Comparison of ENCODE assay signal across 10 cellular contexts in the genomic region with DNA sequence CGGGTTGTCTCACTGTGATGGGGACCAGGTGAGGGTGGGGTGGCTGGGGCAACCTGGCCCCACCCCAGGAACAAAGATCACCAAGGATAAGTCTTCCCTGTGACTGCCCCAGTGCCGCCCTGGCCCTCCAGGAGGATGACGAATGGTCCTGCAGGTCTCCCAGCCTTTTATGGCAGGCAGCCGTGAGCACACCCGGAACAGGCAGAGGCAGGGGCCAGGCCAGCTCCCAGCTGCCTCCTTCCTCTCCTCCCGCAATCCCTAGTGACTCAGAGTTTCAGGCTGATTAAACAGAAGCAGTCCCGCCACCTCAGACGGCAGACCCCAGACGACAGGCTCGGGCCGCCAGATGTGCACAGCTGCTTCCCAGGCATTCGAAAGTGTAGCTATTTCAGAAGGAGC. TPM values are rescaled to one million over a fixed set of nuclear protein-coding genes. Genes with fewer than 3 reads are reported as not detected.
DNase-seq lines count a peak whose midpoint lies in the region; ATAC-seq and TF ChIP-seq lines count a peak whose summit lies in the region.
"Had no signal": no experiment of that assay in that cellular context is flagged by ENCODE, and none has a peak within 500 bp of the region (broad histone marks: within the 10 kb centered on the region; RNA-seq: fewer than 3 reads in every experiment).

No MANE protein-coding gene starts in this region.

- no peak for TF ChIP-seq CTCF in HFF-Myc (IDR thresholded peaks at IDR 0.05; ENCODE audit: low read depth, low read length, missing control alignments)
- no peak for TF ChIP-seq CTCF in VCaP (conservative IDR thresholded peaks at IDR 0.05)
- TF ChIP-seq CTCF in left ventricle myocardium inferior (IDR thresholded peaks at IDR 0.05; ENCODE audit: borderline replicate concordance) = no peak

- H3K27ac ChIP-seq in VCaP (peak overlapping the region; percentile 89), left ventricle myocardium inferior (replicated peaks) (peak overlapping the region; percentile 97), skin epidermis (peak overlapping the region in 20 of 21 experiments; percentile 56 to 87 (median 78))

- peaks cover 65% of the 10 kb centered on the region for H3K4me1 ChIP-seq in left ventricle myocardium inferior

- ATAC-seq in GM19351 (IDR thresholded peaks at IDR 0.05; ENCODE audit: unreplicated experiment) = no peak
- no peak for ATAC-seq in GM18858 (IDR thresholded peaks at IDR 0.05; ENCODE audit: unreplicated experiment)
- ATAC-seq: naive thymus-derived CD8-positive, alpha-beta T cell had no signal

- H3K27me3 ChIP-seq in left ventricle myocardium inferior (ENCODE audit: low read depth) = no peaks in the 10 kb centered on the region

- H3K9me3 ChIP-seq in left ventricle myocardium inferior (replicated peaks) = no peaks in the 10 kb centered on the region
- H3K9me3 ChIP-seq: HAP-1 had no signal

- peak; percentile 71 for DNase-seq in HFF-Myc (ENCODE audit: extremely low read depth, low read depth)
- DNase-seq in left ventricle myocardium inferior = peak; percentile 78
- DNase-seq in central memory CD4-positive, alpha-beta T cell = no peak
- DNase-seq in NCI-H1436 treated with DMSO at 0.1 percent for 48 hours (lab: John Stamatoyannopoulos, UW) = no peak
- DNase-seq: naive thymus-derived CD8-positive, alpha-beta T cell had no signal

- intact Hi-C loops in left ventricle myocardium inferior (cut with micrococcal nuclease) = no loop called here

- H3K36me3 ChIP-seq in left ventricle myocardium inferior = peaks cover 53% of the 10 kb centered on the region

- H3K4me3 ChIP-seq in HFF-Myc (replicated peaks; ENCODE audit: low read depth, low read length) = no peak overlapping the region
- H3K4me3 ChIP-seq in left ventricle myocardium inferior = peak overlapping the region; percentile 34
- H3K4me3 ChIP-seq in skin epidermis = peak overlapping the region in 2 of 7 experiments; percentile 7 to 8
- H3K4me3 ChIP-seq: HAP-1 had no signal

RNA-seq across cellular contexts. Expression of gene JUP, which starts 13.3 kb away (rescaled TPM):
- total RNA-seq in left ventricle myocardium inferior = 160 TPM

RNA-seq across cellular contexts. Expression of gene P3H4, which starts 38.6 kb away (rescaled TPM):
- total RNA-seq in left ventricle myocardium inferior = 6.0 TPM

RNA-seq across cellular contexts. Expression of gene HAP1, which starts 38.7 kb away (rescaled TPM):
- 0.14 TPM for total RNA-seq in left ventricle myocardium inferior

RNA-seq across cellular contexts. Expression of gene FKBP10, which starts 39.6 kb away (rescaled TPM):
- total RNA-seq in left ventricle myocardium inferior = 10.4 TPM
- total RNA-seq: naive thymus-derived CD8-positive, alpha-beta T cell had no signal

Comparison
In these comparisons a context has a peak if more than half of its experiments do, and no peak if none do; other contexts are left out.
1. DNase-seq: peak in HFF-Myc (single experiment) and left ventricle myocardium inferior (single experiment); none in central memory CD4-positive, alpha-beta T cell (single experiment) and NCI-H1436 treated with DMSO at 0.1 percent for 48 hours (single experiment).
2. Peak in every context shown above with its lines, with median percentiles within 50 percentile points of each other: H3K27ac ChIP-seq.